In the genomic region with DNA sequence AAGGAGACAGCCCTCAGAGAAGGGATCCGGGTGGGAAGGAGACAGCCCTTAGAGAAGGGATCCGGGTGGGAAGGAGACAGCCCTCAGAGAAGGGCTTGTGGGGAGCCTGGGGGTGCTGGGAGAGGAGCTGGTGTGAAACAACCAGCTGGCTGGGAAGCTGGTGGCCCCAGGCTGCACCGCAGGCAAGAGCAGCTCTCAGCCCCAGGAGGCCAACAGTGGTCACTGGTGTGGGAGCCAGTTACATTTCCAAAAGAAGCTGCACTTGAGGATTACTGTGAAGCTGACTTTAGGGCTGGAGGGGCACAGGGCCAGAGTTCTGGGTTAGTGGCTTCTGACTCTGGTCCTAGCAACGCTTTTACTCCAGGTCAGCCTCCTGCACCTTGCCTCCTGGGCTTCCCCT, we compare ENCODE assay signal across 21 cellular contexts. TPM values are rescaled to one million over a fixed set of nuclear protein-coding genes. Genes with fewer than 3 reads are reported as not detected.
DNase-seq lines count a peak whose midpoint lies in the region; ATAC-seq and TF ChIP-seq lines count a peak whose summit lies in the region.
"Had no signal": no experiment of that assay in that cellular context is flagged by ENCODE, and none has a peak within 500 bp of the region (broad histone marks: within the 10 kb centered on the region; RNA-seq: fewer than 3 reads in every experiment).

No MANE protein-coding gene starts in this region.

- peaks cover 23% of the 10 kb centered on the region for H4K20me1 ChIP-seq in BLaER1

- peak overlapping the region; percentile 98 for H3K4me2 ChIP-seq in BLaER1
- H3K4me2 ChIP-seq: A549, KMS-11 had no signal

- H3K27me3 ChIP-seq in BLaER1 (no peaks in the 10 kb centered on the region), WERI-Rb-1 (ENCODE audit: insufficient read depth, low read depth, severe bottlenecking) (no peaks in the 10 kb centered on the region)

- intact Hi-C loops in posterior vena cava (cut with DNase I) = no loop called here

- ATAC-seq in HG02885 (IDR thresholded peaks at IDR 0.05; ENCODE audit: poor library complexity, unreplicated experiment) = no peak
- ATAC-seq in HG02642 (IDR thresholded peaks at IDR 0.05; ENCODE audit: poor library complexity, unreplicated experiment) = no peak
- ATAC-seq: A549, Right ventricle myocardium inferior had no signal

- H3K4me1 ChIP-seq in BLaER1 = peaks cover 69% of the 10 kb centered on the region

- H3K4me3 ChIP-seq in BLaER1 = no peak overlapping the region
- H3K4me3 ChIP-seq in WERI-Rb-1 (ENCODE audit: low read depth, low read length) = no peak overlapping the region
- H3K4me3 ChIP-seq: A549, GM23248, HAP-1, SJSA1 had no signal

- DNase-seq in D341Med (ENCODE audit: low spot score) (peak; percentile 32), WERI-Rb-1 (no peak), posterior vena cava (ENCODE audit: low spot score) (peak; percentile 67)
- DNase-seq in stimulated activated naive CD4-positive, alpha-beta T cell (lab: John Stamatoyannopoulos, UW) = no peak
- DNase-seq: CD4-positive, CD25-positive, alpha-beta regulatory T cell; COR-L47; GDM1; GM23248; IMR-90; NCI-H1105; NCI-H2081 treated with DMSO at 0.1 percent for 48 hours; NCI-H748 treated with DMSO at 0.1 percent for 48 hours; OCI-M1 had no signal

- H3K36me3 ChIP-seq in BLaER1 = no peaks in the 10 kb centered on the region
- H3K36me3 ChIP-seq in WERI-Rb-1 = peaks cover 20% of the 10 kb centered on the region
- H3K36me3 ChIP-seq: SJSA1 had no signal

- H3K9me3 ChIP-seq in BLaER1 (no peaks in the 10 kb centered on the region), WERI-Rb-1 (ENCODE audit: severe bottlenecking) (no peaks in the 10 kb centered on the region)
- H3K9me3 ChIP-seq: A549, HAP-1 had no signal

- no peak for TF ChIP-seq CTCF in WERI-Rb-1 (IDR thresholded peaks at IDR 0.05; ENCODE audit: low read depth, low read length)

- H3K9ac ChIP-seq in BLaER1 = no peak overlapping the region
- H3K9ac ChIP-seq: GM23248, KMS-11 had no signal

- H3K27ac ChIP-seq in BLaER1 = no peak overlapping the region
- peak overlapping the region; percentile 50 for H3K27ac ChIP-seq in WERI-Rb-1
- H3K27ac ChIP-seq: A549, GM23248, KMS-11, SJSA1 had no signal

RNA-seq across cellular contexts. Expression of a gene that starts 3.3 kb away (rescaled TPM):
- 1 to 10 TPM; 2.3 to 6.9 TPM for total RNA-seq in posterior vena cava

RNA-seq across cellular contexts. Expression of a gene that starts 33.1 kb away (rescaled TPM):
- 10 to 100 TPM; 32.2 to 34.9 TPM for total RNA-seq in posterior vena cava

RNA-seq across cellular contexts. Expression of a gene that starts 51.8 kb away (rescaled TPM):
- 10 to 100 TPM; 10.1 to 16.8 TPM for total RNA-seq in posterior vena cava

Comparison
In these comparisons a context has a peak if more than half of its experiments do, and no peak if none do; other contexts are left out.
1. DNase-seq: peak in D341Med (single experiment) and posterior vena cava (single experiment); none in WERI-Rb-1 (single experiment) and stimulated activated naive CD4-positive, alpha-beta T cell (0 of 6).